8 cellular contexts compared by ENCODE assay signal in genomic region chrX:71181558-71181909, GRCh38. TPM values are rescaled to one million over a fixed set of nuclear protein-coding genes. Genes with fewer than 3 reads are reported as not detected.
A peak's percentile ranks its signal among the peaks of the same experiment; 100 is the strongest.
DNase-seq lines count a peak whose midpoint lies in the region; ATAC-seq, FAIRE-seq and TF ChIP-seq lines count a peak whose summit lies in the region.

No MANE protein-coding gene starts in this region.

- H3K27me3 Mint-ChIP-seq in brain = peaks cover 2% of the 10 kb centered on the region

- TF ChIP-seq CTCF in brain (conservative IDR thresholded peaks at IDR 0.05) (no peak), lower leg skin (IDR thresholded peaks at IDR 0.05) (no peak)

- intact Hi-C loops in lower leg skin (cut with DNase I; ENCODE audit: low total_unique reads) = no loop called here

- peak; percentile 33 for ATAC-seq in HG02981 (IDR thresholded peaks at IDR 0.05; ENCODE audit: unreplicated experiment)

- H3K4me3 ChIP-seq in lower leg skin (ENCODE audit: low read depth, poor library complexity, severe bottlenecking) = peak overlapping the region; percentile 9

- TF ChIP-seq POLR2A in lower leg skin (IDR thresholded peaks at IDR 0.05) = no peak
- TF ChIP-seq POLR2A in H54 (IDR thresholded peaks at IDR 0.05; ENCODE audit: low read depth, low read length) = no peak

- DNase-seq in NCI-H1436 (lab: John Stamatoyannopoulos, UW) (peak; percentile 53), NCI-H1436 treated with DMSO at 0.1 percent for 48 hours (lab: John Stamatoyannopoulos, UW) (no peak), T-helper 1 cell (peak; percentile 22 to 60 (median 33)), lower leg skin (ENCODE audit: low spot score in 2 of 2) (peak in 1 of 2 donors; percentile 17), H54 (ENCODE audit: insufficient read length, low spot score) (no peak)
- peak; percentile 42 for DNase-seq in stimulated activated CD8-positive, alpha-beta memory T cell treated with anti-CD3 and anti-CD28 coated beads, Interleukin-4, amount 100 ng/mL, for 24 hours (ENCODE audit: low read depth)

- peaks cover 30% of the 10 kb centered on the region for H3K4me1 Mint-ChIP-seq in brain

- peak overlapping the region; percentile 98 to 99 (median 99) for H3K27ac Mint-ChIP-seq in brain

- WGBS in lower leg skin, 2 donors = 1 to 45% methylated on average over 10 of the region's 10 CpGs

- peak overlapping the region; percentile 86 to 92 (median 90) for H3K4me3 Mint-ChIP-seq in brain

- no peak for FAIRE-seq in H54 (lab: Jason Lieb, UNC)

- H3K9me3 Mint-ChIP-seq in brain = peaks cover 0 to 15% (median 0%) of the 10 kb centered on the region in 5 experiments

- H3K36me3 Mint-ChIP-seq in brain = no peaks in the 10 kb centered on the region

RNA-seq across cellular contexts. Expression of gene NLGN3, which starts 36.9 kb away (rescaled TPM):
- polyA plus RNA-seq in brain (ENCODE audit: insufficient read depth, low read depth, low replicate concordance) = 27.3 TPM
- total RNA-seq in lower leg skin = under 1 TPM; 0.21 to 0.52 (median 0.43) TPM

RNA-seq across cellular contexts. Expression of gene GJB1, which starts 41.5 kb away (rescaled TPM):
- polyA plus RNA-seq in brain (ENCODE audit: insufficient read depth, low read depth, low replicate concordance) = 60.6 TPM
- total RNA-seq in lower leg skin = 1 to 10 TPM in 2 of 4 donors, under 1 TPM in 2; 0.19 to 2.4 (median 1.5) TPM

Comparison
In these comparisons a context has a peak if more than half of its experiments do, and no peak if none do; other contexts are left out.
1. DNase-seq: peak in NCI-H1436 (single experiment), T-helper 1 cell (5 of 5) and stimulated activated CD8-positive, alpha-beta memory T cell treated with anti-CD3 and anti-CD28 coated beads, Interleukin-4, amount 100 ng/mL, for 24 hours (single experiment); none in NCI-H1436 treated with DMSO at 0.1 percent for 48 hours (single experiment) and H54 (single experiment).